Comparison of ENCODE assay signal across 27 cellular contexts in genomic region chr4:101208171-101208570, GRCh38.
"Had no signal": no experiment of that assay in that cellular context is flagged by ENCODE, and none has a peak within 500 bp of the region (broad histone marks: within the 10 kb centered on the region; RNA-seq: fewer than 3 reads in every experiment).

No MANE protein-coding gene starts in this region.

- H3K27ac ChIP-seq: dorsolateral prefrontal cortex, esophagus muscularis mucosa, foreskin keratinocyte, gastroesophageal sphincter, heart right ventricle, left lung, neutrophil, pancreas, right atrium auricular region, sigmoid colon, testis, tibial artery had no signal

- H3K27ac Mint-ChIP-seq: mesothelial cell of epicardium; stimulated activated memory B cell treated with anti-CD40 and anti-IgM and Interleukin-4, amounts not matched to agents 10 μg/mL and 1 μg/mL and 100 μg/mL, for 72 hours; type B pancreatic cell had no signal

- H3K36me3 Mint-ChIP-seq: mesothelial cell of epicardium; naive B cell; stimulated activated memory B cell treated with anti-CD40 and anti-IgM and Interleukin-4, amounts not matched to agents 10 μg/mL and 1 μg/mL and 100 μg/mL, for 72 hours; type B pancreatic cell had no signal

- H3K36me3 ChIP-seq: esophagus muscularis mucosa, gastroesophageal sphincter, heart right ventricle, left lung, neutrophil, pancreas, right atrium auricular region, sigmoid colon, tibial artery had no signal

- H3K27me3 ChIP-seq: dorsolateral prefrontal cortex, esophagus muscularis mucosa, foreskin keratinocyte, gastroesophageal sphincter, heart right ventricle, left lung, neutrophil, pancreas, right atrium auricular region, sigmoid colon, testis, tibial artery had no signal

- H3K4me3 ChIP-seq: dorsolateral prefrontal cortex, esophagus muscularis mucosa, gastroesophageal sphincter, heart right ventricle, left lung, mucosa of descending colon, pancreas, right atrium auricular region, sigmoid colon, testis, tibial artery had no signal

- H3K9me3 ChIP-seq: esophagus muscularis mucosa, gastroesophageal sphincter, heart right ventricle, left lung, mucosa of descending colon, neutrophil, pancreas, right atrium auricular region, sigmoid colon, testis, tibial artery had no signal

- ATAC-seq: foreskin keratinocyte; gastroesophageal sphincter; heart right ventricle; left cardiac atrium; left lung; mucosa of descending colon; natural killer cell treated with Interleukin-12 subunit alpha and Interleukin-12 subunit beta and Interleukin-15 and Interleukin-18, amount 100 ng/mL, for 72 hours; pancreas; stimulated activated memory B cell treated with anti-CD40 and anti-IgM and Interleukin-4, amounts not matched to agents 10 μg/mL and 1 μg/mL and 100 μg/mL, for 72 hours; stimulated activated naive CD8-positive, alpha-beta T cell treated with anti-CD3 and anti-CD28 coated beads, Interleukin-15, Interleukin-2, amounts not matched to agents 100 U/mL and 50 U/mL, for 24 hours had no signal

- DNase-seq: dorsolateral prefrontal cortex; effector CD4-positive, alpha-beta T cell; foreskin keratinocyte; heart right ventricle; hippocampal formation; left cardiac atrium; left lung; mesenchymal stem cell; mucosa of descending colon; naive B cell; pancreas; sigmoid colon; stimulated activated CD4-positive, alpha-beta T cell treated with anti-CD3 and anti-CD28 coated beads, Interleukin-2, amount 100 ng/mL, for 24 hours; stimulated activated CD4-positive, alpha-beta T cell treated with anti-CD3 and anti-CD28 coated beads, Interleukin-4, amount 100 ng/mL, for 24 hours; stimulated activated naive CD8-positive, alpha-beta T cell treated with anti-CD3 and anti-CD28 coated beads, Interleukin-15, Interleukin-2, amounts not matched to agents 100 U/mL and 50 U/mL, for 24 hours; substantia nigra; testis; tibial artery had no signal

- H3K9me3 Mint-ChIP-seq: mesothelial cell of epicardium; naive B cell; neural crest cell; stimulated activated memory B cell treated with anti-CD40 and anti-IgM and Interleukin-4, amounts not matched to agents 10 μg/mL and 1 μg/mL and 100 μg/mL, for 72 hours; type B pancreatic cell had no signal

- H3K4me1 Mint-ChIP-seq: neural crest cell had no signal

- H3K4me1 ChIP-seq: pancreas, right atrium auricular region, testis had no signal

- H3K27me3 Mint-ChIP-seq: naive B cell; natural killer cell treated with Interleukin-12 subunit alpha and Interleukin-12 subunit beta and Interleukin-15 and Interleukin-18, amount 100 ng/mL, for 72 hours; stimulated activated memory B cell treated with anti-CD40 and anti-IgM and Interleukin-4, amounts not matched to agents 10 μg/mL and 1 μg/mL and 100 μg/mL, for 72 hours; type B pancreatic cell had no signal

- H3K4me3 Mint-ChIP-seq: mesothelial cell of epicardium; naive B cell; natural killer cell treated with Interleukin-12 subunit alpha and Interleukin-12 subunit beta and Interleukin-15 and Interleukin-18, amount 100 ng/mL, for 72 hours; neural crest cell; stimulated activated memory B cell treated with anti-CD40 and anti-IgM and Interleukin-4, amounts not matched to agents 10 μg/mL and 1 μg/mL and 100 μg/mL, for 72 hours; type B pancreatic cell had no signal
